ENCODE assay signal across 12 cellular contexts in genomic region chr17:59151591-59151990, GRCh38. TPM values are rescaled to one million over a fixed set of nuclear protein-coding genes. Genes with fewer than 3 reads are reported as not detected.
DNase-seq lines count a peak whose midpoint lies in the region; FAIRE-seq and TF ChIP-seq lines count a peak whose summit lies in the region.
"Had no signal": no experiment of that assay in that cellular context is flagged by ENCODE, and none has a peak within 500 bp of the region (broad histone marks: within the 10 kb centered on the region; RNA-seq: fewer than 3 reads in every experiment).

No MANE protein-coding gene starts in this region.

- H3K9ac ChIP-seq in HUES64 (ENCODE audit: low read depth, low read length) (peak overlapping the region; percentile 5; the same call in 1 of the 2 replicates), mesenchymal stem cell (ENCODE audit: low read length) (peak overlapping the region; percentile 93)

- H3K9me3 ChIP-seq in Caco-2 (no peaks in the 10 kb centered on the region), HUES64 (ENCODE audit: insufficient read depth, low read depth, low read length) (no peaks in the 10 kb centered on the region), mesenchymal stem cell (ENCODE audit: control insufficient read depth, low read length) (no peaks in the 10 kb centered on the region)

- H2AK5ac ChIP-seq in mesenchymal stem cell (ENCODE audit: low read length, severe bottlenecking), result no peak overlapping the region

- H3K27ac Mint-ChIP-seq in Caco-2 (ENCODE audit: unreplicated experiment), result peak overlapping the region; percentile 37
- H3K27ac Mint-ChIP-seq: dendritic cell treated with granulocyte-macrophage colony-stimulating factor and Interleukin-4, amounts not matched to agents 40 ng/mL and 50 ng/mL, for 4 days; stimulated activated memory B cell treated with anti-CD40 and anti-IgM and Interleukin-4, amounts not matched to agents 10 μg/mL and 1 μg/mL and 100 μg/mL, for 72 hours had no signal

- no peak for FAIRE-seq in GM12892 (lab: Jason Lieb, UNC)

- DNase-seq in Caco-2, result no peak
- peak; percentile 20 for DNase-seq in astrocyte of the spinal cord (ENCODE audit: low read depth, low spot score)
- DNase-seq in mesenchymal stem cell, result peak; percentile 28
- DNase-seq in stimulated activated CD4-positive, alpha-beta T cell treated with anti-CD3 and anti-CD28 coated beads, Interleukin-12 subunit alpha, Interleukin-12 subunit beta, amount 100 ng/mL, for 4 hours, result no peak
- DNase-seq in DMS114 treated with DMSO at 0.1 percent for 48 hours (lab: John Stamatoyannopoulos, UW; ENCODE audit: unreplicated experiment), result no peak
- no peak for DNase-seq in GM12892 (ENCODE audit: insufficient read length)
- DNase-seq: H9, MM.1S, NCI-H510A had no signal

- H2BK15ac ChIP-seq in mesenchymal stem cell (ENCODE audit: low read depth, poor library complexity, severe bottlenecking), result no peak overlapping the region

- H2BK120ac ChIP-seq in mesenchymal stem cell (ENCODE audit: low read depth, low read length), result no peak overlapping the region

- no peak overlapping the region for H2BK5ac ChIP-seq in mesenchymal stem cell (ENCODE audit: low read depth, low read length, poor library complexity, severe bottlenecking)

- H4K8ac ChIP-seq in mesenchymal stem cell (ENCODE audit: low read length), result no peak overlapping the region

- H3K4me3 Mint-ChIP-seq in Caco-2 (ENCODE audit: unreplicated experiment), result peak overlapping the region; percentile 44
- H3K4me3 Mint-ChIP-seq: dendritic cell treated with granulocyte-macrophage colony-stimulating factor and Interleukin-4, amounts not matched to agents 40 ng/mL and 50 ng/mL, for 4 days; stimulated activated memory B cell treated with anti-CD40 and anti-IgM and Interleukin-4, amounts not matched to agents 10 μg/mL and 1 μg/mL and 100 μg/mL, for 72 hours had no signal

- H3K4me1 ChIP-seq in Caco-2 (peaks cover 20% of the 10 kb centered on the region), HUES64 (ENCODE audit: insufficient read depth, low read length) (peaks cover 24% of the 10 kb centered on the region), mesenchymal stem cell (ENCODE audit: control insufficient read depth, insufficient read depth, low read depth, low read length) (peaks cover 8% of the 10 kb centered on the region)

- H3K27me3 ChIP-seq in Caco-2 (replicated peaks; ENCODE audit: control insufficient read depth, insufficient read depth, low read length) (no peaks in the 10 kb centered on the region), HUES64 (ENCODE audit: insufficient read depth, low read length) (no peaks in the 10 kb centered on the region), mesenchymal stem cell (ENCODE audit: control insufficient read depth in 1 of 2, insufficient read depth in 1 of 2, low read length in 2 of 2) (no peaks in the 10 kb centered on the region)

- 100% methylated on average over 1 of the region's 1 CpG for WGBS in HUES64
- no CpG with 5 or more reads among the region's 1 CpG for WGBS in mesenchymal stem cell

- no TSS peak for BruUV-seq in Caco-2 (replicated peaks; lab: Mats Ljungman, UMichigan)

- H3K23ac ChIP-seq in mesenchymal stem cell (ENCODE audit: low read length in 2 of 2), result no peak overlapping the region

- TF ChIP-seq POLR2A in GM12892 (IDR thresholded peaks at IDR 0.05; ENCODE audit: low read depth, low read length), result no peak

- H3K4me3 ChIP-seq in Caco-2 (ENCODE audit: low read depth, low read length) (no peak overlapping the region), HUES64 (ENCODE audit: low read length) (peak overlapping the region; percentile 18; the same call in 1 of the 2 replicates), astrocyte of the spinal cord (ENCODE audit: low read depth, low read length) (peak overlapping the region; percentile 9), mesenchymal stem cell (ENCODE audit: insufficient read depth in 1 of 2, low read depth in 1 of 2, low read length in 2 of 2) (no peak overlapping the region)

- H3K18ac ChIP-seq in mesenchymal stem cell (ENCODE audit: low read depth in 1 of 2, low read length in 2 of 2), result no peak overlapping the region

- H3K4me2 ChIP-seq in mesenchymal stem cell (ENCODE audit: low read length, poor library complexity, severe bottlenecking), result no peak overlapping the region

- in situ Hi-C loops in astrocyte of the spinal cord (cut with HindIII; ENCODE audit: low sequenced_read_pairs), result no loop called here

- no peak overlapping the region for H3K14ac ChIP-seq in mesenchymal stem cell (ENCODE audit: low read length in 2 of 2)

- no peak overlapping the region for H2AFZ ChIP-seq in mesenchymal stem cell (ENCODE audit: low read depth, low read length)

- H3K79me1 ChIP-seq in mesenchymal stem cell (replicated peaks; ENCODE audit: low read length, poor library complexity, severe bottlenecking), result no peaks in the 10 kb centered on the region

- no peaks in the 10 kb centered on the region for H3K27me3 Mint-ChIP-seq in Caco-2 (ENCODE audit: insufficient read depth, unreplicated experiment)
- H3K27me3 Mint-ChIP-seq: dendritic cell treated with granulocyte-macrophage colony-stimulating factor and Interleukin-4, amounts not matched to agents 40 ng/mL and 50 ng/mL, for 4 days; stimulated activated memory B cell treated with anti-CD40 and anti-IgM and Interleukin-4, amounts not matched to agents 10 μg/mL and 1 μg/mL and 100 μg/mL, for 72 hours had no signal

- CTCF ChIA-PET in Caco-2 (lab: Charles Lee), result no interaction called here

- no peak overlapping the region for H3K27ac ChIP-seq in HUES64 (ENCODE audit: low read depth, low read length)
- no peak overlapping the region for H3K27ac ChIP-seq in mesenchymal stem cell (ENCODE audit: low read length, poor library complexity, severe bottlenecking)

- POLR2A ChIA-PET in Caco-2 (lab: Charles Lee), result interaction anchor here (1.2 kb wide), 1 partner anchor 1068 kb away, joined by 4 read pairs; the partner anchor contains the start of gene DYNLL2

- intact Hi-C loops in Caco-2 (cut with micrococcal nuclease; ENCODE audit: unreplicated experiment), result no loop called here

- H4K91ac ChIP-seq in mesenchymal stem cell (ENCODE audit: low read length), result no peak overlapping the region

- peaks cover 7% of the 10 kb centered on the region for H3K36me3 Mint-ChIP-seq in Caco-2 (ENCODE audit: insufficient read depth, unreplicated experiment)
- H3K36me3 Mint-ChIP-seq: stimulated activated memory B cell treated with anti-CD40 and anti-IgM and Interleukin-4, amounts not matched to agents 10 μg/mL and 1 μg/mL and 100 μg/mL, for 72 hours had no signal

- H2BK12ac ChIP-seq in mesenchymal stem cell (ENCODE audit: low read length in 2 of 2), result no peak overlapping the region

- H3K4ac ChIP-seq in mesenchymal stem cell (ENCODE audit: low read depth in 1 of 2, low read length in 2 of 2), result no peak overlapping the region

- H3K9me3 Mint-ChIP-seq in Caco-2 (ENCODE audit: unreplicated experiment), result no peaks in the 10 kb centered on the region
- H3K9me3 Mint-ChIP-seq: dendritic cell treated with granulocyte-macrophage colony-stimulating factor and Interleukin-4, amounts not matched to agents 40 ng/mL and 50 ng/mL, for 4 days; H9; stimulated activated memory B cell treated with anti-CD40 and anti-IgM and Interleukin-4, amounts not matched to agents 10 μg/mL and 1 μg/mL and 100 μg/mL, for 72 hours had no signal

- TF ChIP-seq CTCF in Caco-2 (IDR thresholded peaks at IDR 0.05; ENCODE audit: insufficient read depth in 1 of 2, low read depth in 1 of 2, low read length in 1 of 2, severe bottlenecking in 1 of 2, unreplicated experiment in 1 of 2) (no peak), astrocyte of the spinal cord (IDR thresholded peaks at IDR 0.05; ENCODE audit: low read depth, low read length) (no peak)

- H3K36me3 ChIP-seq in Caco-2 (ENCODE audit: control insufficient read depth, insufficient read depth, low read length) (no peaks in the 10 kb centered on the region), HUES64 (ENCODE audit: insufficient read depth, low read length) (peaks cover 3% of the 10 kb centered on the region; the same call in 1 of the 2 replicates), mesenchymal stem cell (ENCODE audit: control insufficient read depth in 1 of 2, insufficient read depth in 2 of 2, low read depth in 1 of 2, low read length in 2 of 2) (no peaks in the 10 kb centered on the region)

- peaks cover 20% of the 10 kb centered on the region for H3K4me1 Mint-ChIP-seq in Caco-2 (ENCODE audit: low read depth, unreplicated experiment)

RNA-seq across cellular contexts. Expression of gene SKA2, which starts 3.4 kb away (rescaled TPM):
- total RNA-seq in Caco-2 (2022), result 119 TPM in 2 replicates
- polyA plus RNA-seq in HUES64 (2013, experiment 1 of 2), result 69.9 TPM
- 104 TPM for polyA plus RNA-seq in HUES64 (2013, experiment 2 of 2)
- 112 TPM for polyA plus RNA-seq in mesenchymal stem cell (2013, experiment 1 of 2)
- 114 TPM for polyA plus RNA-seq in mesenchymal stem cell (2013, experiment 2 of 2)
- 82.7 TPM for polyA plus RNA-seq in GM12892 (2012; ENCODE audit: missing spikeins)

RNA-seq across cellular contexts. Expression of gene PRR11, which starts 4.0 kb away (rescaled TPM):
- total RNA-seq in Caco-2 (2022), result 80.2 and 89.9 TPM in 2 replicates
- 37.0 TPM for polyA plus RNA-seq in HUES64 (2013, experiment 1 of 2)
- 49.9 TPM for polyA plus RNA-seq in HUES64 (2013, experiment 2 of 2)
- 14.2 TPM for polyA plus RNA-seq in mesenchymal stem cell (2013, experiment 1 of 2)
- polyA plus RNA-seq in mesenchymal stem cell (2013, experiment 2 of 2), result 21.3 TPM
- 24.3 TPM for polyA plus RNA-seq in GM12892 (2012; ENCODE audit: missing spikeins)

RNA-seq across cellular contexts. Expression of gene TRIM37, which starts 44.9 kb away (rescaled TPM):
- 37.7 and 44.4 TPM in 2 replicates for total RNA-seq in Caco-2 (2022)
- 41.4 TPM for polyA plus RNA-seq in HUES64 (2013, experiment 1 of 2)
- polyA plus RNA-seq in HUES64 (2013, experiment 2 of 2), result 47.0 TPM
- 19.3 TPM for polyA plus RNA-seq in mesenchymal stem cell (2013, experiment 1 of 2)
- 19.8 TPM for polyA plus RNA-seq in mesenchymal stem cell (2013, experiment 2 of 2)
- 8.8 TPM for polyA plus RNA-seq in GM12892 (2012; ENCODE audit: missing spikeins)

RNA-seq across cellular contexts. Expression of gene SMG8, which starts 58.2 kb away (rescaled TPM):
- 18.9 and 21.1 TPM in 2 replicates for total RNA-seq in Caco-2 (2022)
- polyA plus RNA-seq in HUES64 (2013, experiment 1 of 2), result 18.1 TPM
- polyA plus RNA-seq in HUES64 (2013, experiment 2 of 2), result 19.1 TPM
- polyA plus RNA-seq in mesenchymal stem cell (2013, experiment 1 of 2), result 11.0 TPM
- polyA plus RNA-seq in mesenchymal stem cell (2013, experiment 2 of 2), result 11.1 TPM
- 12.0 TPM for polyA plus RNA-seq in GM12892 (2012; ENCODE audit: missing spikeins)

Comparison
In these comparisons a context has a peak if more than half of its experiments do, and no peak if none do; other contexts are left out.
1. DNase-seq: peak in astrocyte of the spinal cord (single experiment) and mesenchymal stem cell (single experiment); none in Caco-2 (0 of 2), stimulated activated CD4-positive, alpha-beta T cell treated with anti-CD3 and anti-CD28 coated beads, Interleukin-12 subunit alpha, Interleukin-12 subunit beta, amount 100 ng/mL, for 4 hours (single experiment), DMS114 treated with DMSO at 0.1 percent for 48 hours (single experiment) and GM12892 (single experiment).
2. H3K4me3 ChIP-seq: peak in HUES64 (single experiment) and astrocyte of the spinal cord (single experiment); none in Caco-2 (single experiment) and mesenchymal stem cell (0 of 2).